ENCODE assay signal across 22 cellular contexts in genomic region chrX:33086886-33087285, GRCh38.
"Had no signal": no experiment of that assay in that cellular context is flagged by ENCODE, and none has a peak within 500 bp of the region (broad histone marks: within the 10 kb centered on the region; RNA-seq: fewer than 3 reads in every experiment).

No MANE protein-coding gene starts in this region.

- H3K27me3 ChIP-seq: heart left ventricle, ovary, right atrium auricular region, sigmoid colon, testis, tibial nerve, upper lobe of right lung, vagina had no signal

- ATAC-seq: esophagus mucosa; heart left ventricle; left lobe of liver; natural killer cell; stimulated activated naive B cell treated with anti-CD40 and anti-IgM and Interleukin-4, amounts not matched to agents 10 μg/mL and 1 μg/mL and 100 μg/mL, for 72 hours; stimulated activated naive CD8-positive, alpha-beta T cell treated with anti-CD3 and anti-CD28 coated beads, Interleukin-15, amount 100 ng/mL, for 72 hours; upper lobe of right lung had no signal

- H3K4me1 ChIP-seq: right atrium auricular region, testis, tibial nerve, upper lobe of right lung, vagina had no signal

- H3K36me3 ChIP-seq: heart left ventricle, ovary, right atrium auricular region, sigmoid colon, tibial nerve, upper lobe of right lung, vagina had no signal

- H3K27ac ChIP-seq: heart left ventricle, ovary, right atrium auricular region, sigmoid colon, skin epidermis, testis, upper lobe of right lung, vagina had no signal

- H3K27me3 Mint-ChIP-seq: stimulated activated naive B cell treated with anti-CD40 and anti-IgM and Interleukin-4, amounts not matched to agents 10 μg/mL and 1 μg/mL and 100 μg/mL, for 72 hours; stimulated activated naive CD8-positive, alpha-beta T cell treated with anti-CD3 and anti-CD28 coated beads, Interleukin-15, amount 100 ng/mL, for 72 hours had no signal

- DNase-seq: effector memory CD4-positive, alpha-beta T cell; heart left ventricle; hippocampal formation; kidney glomerular epithelial cell; mammary epithelial cell; natural killer cell; nucleus accumbens; ovary; sigmoid colon; stimulated activated CD4-positive, alpha-beta T cell treated with anti-CD3 and anti-CD28 coated beads, Interleukin-2, amount 100 ng/mL, for 24 hours; stimulated activated CD4-positive, alpha-beta T cell treated with anti-CD3 and anti-CD28 coated beads, Interleukin-4, amount 100 ng/mL, for 4 hours; stimulated activated naive B cell treated with anti-CD40 and anti-IgM and Interleukin-4, amounts not matched to agents 10 μg/mL and 1 μg/mL and 100 μg/mL, for 72 hours; stimulated activated naive CD8-positive, alpha-beta T cell treated with anti-CD3 and anti-CD28 coated beads, Interleukin-15, amount 100 ng/mL, for 72 hours; testis; upper lobe of right lung had no signal

- H3K9me3 ChIP-seq: heart left ventricle, ovary, right atrium auricular region, sigmoid colon, testis, tibial nerve, upper lobe of right lung, vagina had no signal

- H3K36me3 Mint-ChIP-seq: natural killer cell; stimulated activated naive B cell treated with anti-CD40 and anti-IgM and Interleukin-4, amounts not matched to agents 10 μg/mL and 1 μg/mL and 100 μg/mL, for 72 hours had no signal

- H3K9me3 Mint-ChIP-seq: neural crest cell; stimulated activated naive B cell treated with anti-CD40 and anti-IgM and Interleukin-4, amounts not matched to agents 10 μg/mL and 1 μg/mL and 100 μg/mL, for 72 hours; stimulated activated naive CD8-positive, alpha-beta T cell treated with anti-CD3 and anti-CD28 coated beads, Interleukin-15, amount 100 ng/mL, for 72 hours had no signal

- H3K27ac Mint-ChIP-seq: natural killer cell; stimulated activated naive B cell treated with anti-CD40 and anti-IgM and Interleukin-4, amounts not matched to agents 10 μg/mL and 1 μg/mL and 100 μg/mL, for 72 hours; stimulated activated naive CD8-positive, alpha-beta T cell treated with anti-CD3 and anti-CD28 coated beads, Interleukin-15, amount 100 ng/mL, for 72 hours had no signal

- H3K4me1 Mint-ChIP-seq: natural killer cell; stimulated activated naive B cell treated with anti-CD40 and anti-IgM and Interleukin-4, amounts not matched to agents 10 μg/mL and 1 μg/mL and 100 μg/mL, for 72 hours; stimulated activated naive CD8-positive, alpha-beta T cell treated with anti-CD3 and anti-CD28 coated beads, Interleukin-15, amount 100 ng/mL, for 72 hours had no signal

- H3K4me3 Mint-ChIP-seq: natural killer cell; neural crest cell; stimulated activated naive B cell treated with anti-CD40 and anti-IgM and Interleukin-4, amounts not matched to agents 10 μg/mL and 1 μg/mL and 100 μg/mL, for 72 hours; stimulated activated naive CD8-positive, alpha-beta T cell treated with anti-CD3 and anti-CD28 coated beads, Interleukin-15, amount 100 ng/mL, for 72 hours had no signal

- H3K4me3 ChIP-seq: heart left ventricle, ovary, right atrium auricular region, sigmoid colon, skin epidermis, testis, tibial nerve, upper lobe of right lung, vagina had no signal
